ENCODE assay signal across 1 cellular context in the genomic region with DNA sequence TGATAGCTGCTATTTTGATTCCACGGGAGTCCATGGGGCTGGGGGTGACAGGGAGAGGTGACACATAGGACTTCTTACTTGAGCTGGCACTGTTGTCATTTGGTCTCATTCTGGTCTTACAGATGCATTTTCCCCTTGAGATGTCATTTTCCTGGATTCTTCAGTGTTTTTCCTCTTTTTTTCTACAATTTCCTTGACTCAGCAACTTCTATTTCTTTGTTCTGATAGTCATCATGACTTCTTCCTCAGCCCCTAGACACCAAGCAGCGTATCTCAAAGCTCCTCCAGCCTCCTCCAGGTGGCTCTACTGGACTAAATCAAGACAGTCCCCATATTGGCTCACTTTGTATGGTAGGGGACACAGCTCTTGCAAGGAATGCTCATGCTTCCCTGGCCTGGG.
TF ChIP-seq lines count a peak whose summit lies in the region.

No MANE protein-coding gene starts in this region.

TF ChIP-seq in GM12878, 131 proteins besides CTCF, POLR2A, EP300 and RAD21:
- TF ChIP-seq EGR1 (IDR thresholded peaks at IDR 0.05; ENCODE audit: borderline replicate concordance in 1 of 2, low read depth in 2 of 2, low read length in 2 of 2): no peak
- TF ChIP-seq DPF2 (IDR thresholded peaks at IDR 0.05): no peak
- no peak for TF ChIP-seq BCL11A (IDR thresholded peaks at IDR 0.05; ENCODE audit: low read depth, low read length)
- TF ChIP-seq, protein P1, sequence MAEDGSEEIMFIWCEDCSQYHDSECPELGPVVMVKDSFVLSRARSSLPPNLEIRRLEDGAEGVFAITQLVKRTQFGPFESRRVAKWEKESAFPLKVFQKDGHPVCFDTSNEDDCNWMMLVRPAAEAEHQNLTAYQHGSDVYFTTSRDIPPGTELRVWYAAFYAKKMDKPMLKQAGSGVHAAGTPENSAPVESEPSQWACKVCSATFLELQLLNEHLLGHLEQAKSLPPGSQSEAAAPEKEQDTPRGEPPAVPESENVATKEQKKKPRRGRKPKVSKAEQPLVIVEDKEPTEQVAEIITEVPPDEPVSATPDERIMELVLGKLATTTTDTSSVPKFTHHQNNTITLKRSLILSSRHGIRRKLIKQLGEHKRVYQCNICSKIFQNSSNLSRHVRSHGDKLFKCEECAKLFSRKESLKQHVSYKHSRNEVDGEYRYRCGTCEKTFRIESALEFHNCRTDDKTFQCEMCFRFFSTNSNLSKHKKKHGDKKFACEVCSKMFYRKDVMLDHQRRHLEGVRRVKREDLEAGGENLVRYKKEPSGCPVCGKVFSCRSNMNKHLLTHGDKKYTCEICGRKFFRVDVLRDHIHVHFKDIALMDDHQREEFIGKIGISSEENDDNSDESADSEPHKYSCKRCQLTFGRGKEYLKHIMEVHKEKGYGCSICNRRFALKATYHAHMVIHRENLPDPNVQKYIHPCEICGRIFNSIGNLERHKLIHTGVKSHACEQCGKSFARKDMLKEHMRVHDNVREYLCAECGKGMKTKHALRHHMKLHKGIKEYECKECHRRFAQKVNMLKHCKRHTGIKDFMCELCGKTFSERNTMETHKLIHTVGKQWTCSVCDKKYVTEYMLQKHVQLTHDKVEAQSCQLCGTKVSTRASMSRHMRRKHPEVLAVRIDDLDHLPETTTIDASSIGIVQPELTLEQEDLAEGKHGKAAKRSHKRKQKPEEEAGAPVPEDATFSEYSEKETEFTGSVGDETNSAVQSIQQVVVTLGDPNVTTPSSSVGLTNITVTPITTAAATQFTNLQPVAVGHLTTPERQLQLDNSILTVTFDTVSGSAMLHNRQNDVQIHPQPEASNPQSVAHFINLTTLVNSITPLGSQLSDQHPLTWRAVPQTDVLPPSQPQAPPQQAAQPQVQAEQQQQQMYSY (CRISPR knock-in tag; IDR thresholded peaks at IDR 0.05): no peak
- no peak for TF ChIP-seq FOS (IDR thresholded peaks at IDR 0.05; ENCODE audit: borderline replicate concordance, extremely low read depth, insufficient read length)
- no peak for TF ChIP-seq CHD2 (IDR thresholded peaks at IDR 0.05; ENCODE audit: borderline replicate concordance, low read depth, low read length)
TF ChIP-seq in GM12878: peak in this region for 0.
